ENCODE assay signal across 9 cellular contexts in the genomic region with DNA sequence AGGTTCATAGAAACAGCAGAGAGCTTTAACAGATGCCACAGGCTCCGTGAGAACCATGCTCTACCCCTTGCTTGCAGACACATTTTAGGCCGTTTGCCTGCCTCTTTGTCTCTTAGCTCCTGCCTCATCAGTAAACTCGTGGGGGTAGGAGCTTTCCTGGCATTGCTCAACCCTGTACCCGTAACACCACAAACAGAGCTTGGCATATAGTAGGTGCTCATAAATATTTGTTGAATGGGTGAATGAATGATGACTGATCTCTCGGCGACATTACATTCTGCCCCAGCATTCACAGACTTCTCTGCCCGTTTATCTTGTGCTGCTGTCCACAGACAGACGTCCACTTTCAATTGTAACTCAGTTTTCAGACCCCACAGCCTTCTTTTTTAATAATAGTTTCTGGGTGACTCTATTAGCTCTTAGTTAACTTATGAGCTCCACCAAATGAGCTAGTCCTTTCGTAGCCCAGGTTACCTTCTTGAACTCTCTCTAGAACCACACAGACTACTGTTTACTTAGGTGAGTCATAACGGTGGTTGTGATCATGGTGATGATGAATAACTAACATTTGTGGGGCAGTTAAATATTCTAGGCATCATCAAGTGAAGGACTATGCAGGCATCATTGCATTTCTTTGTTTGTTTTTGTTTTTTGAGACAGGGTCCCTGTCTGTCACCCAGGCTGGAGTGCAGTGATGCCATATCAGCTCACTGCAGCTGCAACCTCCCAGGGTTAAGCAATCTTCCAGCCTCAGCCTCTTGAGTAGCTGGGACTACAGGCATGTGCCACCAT.
DNase-seq lines count a peak whose midpoint lies in the region; ATAC-seq and TF ChIP-seq lines count a peak whose summit lies in the region.
"Had no signal": no experiment of that assay in that cellular context is flagged by ENCODE, and none has a peak within 500 bp of the region (broad histone marks: within the 10 kb centered on the region; RNA-seq: fewer than 3 reads in every experiment).

No MANE protein-coding gene starts in this region.

- peak; percentile 93 for ATAC-seq in GM18517 (IDR thresholded peaks at IDR 0.05; ENCODE audit: unreplicated experiment)
- ATAC-seq in HG03045 (IDR thresholded peaks at IDR 0.05; ENCODE audit: unreplicated experiment): peak; percentile 60
- ATAC-seq in SK-N-SH treated with all-trans-retinoic acid at 6 μM for 48 hours: peak; percentile 80
- ATAC-seq in lower lobe of right lung: peak; percentile 49 to 81
- no peak for ATAC-seq in HG03025 (IDR thresholded peaks at IDR 0.05; ENCODE audit: low FRiP score, unreplicated experiment)

- no peaks in the 10 kb centered on the region for H3K36me3 ChIP-seq in lower lobe of right lung

- no peaks in the 10 kb centered on the region for H3K9me3 ChIP-seq in lower lobe of right lung

- H3K9me3 Mint-ChIP-seq in mesothelial cell of epicardium: no peaks in the 10 kb centered on the region

- peaks cover 2% of the 10 kb centered on the region for H3K27me3 Mint-ChIP-seq in mesothelial cell of epicardium (ENCODE audit: low read depth)

- no peaks in the 10 kb centered on the region for H3K27me3 ChIP-seq in lower lobe of right lung (ENCODE audit: low read depth)

- DNase-seq in lower lobe of right lung (no peak), NCI-H510A treated with DMSO at 0.1 percent for 48 hours (lab: John Stamatoyannopoulos, UW) (no peak), NCI-H2171 treated with DMSO at 0.1 percent for 48 hours (lab: John Stamatoyannopoulos, UW) (no peak), mesothelial cell of epicardium (ENCODE audit: low spot score in 2 of 2, unreplicated experiment in 2 of 2) (no peak)

- no peaks in the 10 kb centered on the region for H3K36me3 Mint-ChIP-seq in mesothelial cell of epicardium
- H3K36me3 Mint-ChIP-seq: brain had no signal

- H3K27ac Mint-ChIP-seq in mesothelial cell of epicardium: no peak overlapping the region

- TF ChIP-seq CTCF in lower lobe of right lung (IDR thresholded peaks at IDR 0.05): no peak
- TF ChIP-seq CTCF in mesothelial cell of epicardium (IDR thresholded peaks at IDR 0.05; ENCODE audit: unreplicated experiment): no peak

- peaks cover 33% of the 10 kb centered on the region for H3K4me1 ChIP-seq in lower lobe of right lung

- no peak overlapping the region for H3K4me3 Mint-ChIP-seq in mesothelial cell of epicardium

- H3K27ac ChIP-seq in lower lobe of right lung: peak overlapping the region; percentile 31

- intact Hi-C loops in lower lobe of right lung (cut with DNase I): no loop called here

- H3K4me1 Mint-ChIP-seq in mesothelial cell of epicardium: peaks cover 20% of the 10 kb centered on the region

- no peak overlapping the region for H3K4me3 ChIP-seq in lower lobe of right lung

TF ChIP-seq in SK-N-SH treated with all-trans-retinoic acid at 6 μM for 48 hours, 23 proteins besides CTCF, POLR2A, EP300 and RAD21 (continues in another document):
- TF ChIP-seq ZNF565 (CRISPR knock-in tag; conservative IDR thresholded peaks at IDR 0.05; ENCODE audit: low read depth) (no peak), ESRRG (CRISPR knock-in tag; IDR thresholded peaks at IDR 0.05) (no peak), ARNTL (CRISPR knock-in tag; IDR thresholded peaks at IDR 0.05; ENCODE audit: borderline replicate concordance, low read depth) (no peak), ZFP30 (CRISPR knock-in tag; IDR thresholded peaks at IDR 0.05) (no peak), CSDC2 (CRISPR knock-in tag; IDR thresholded peaks at IDR 0.05) (no peak), ZNF8 (CRISPR knock-in tag; IDR thresholded peaks at IDR 0.05) (no peak), ZFP3 (CRISPR knock-in tag; IDR thresholded peaks at IDR 0.05) (no peak), CSRNP3 (CRISPR knock-in tag; IDR thresholded peaks at IDR 0.05) (no peak), GLIS3 (CRISPR knock-in tag; IDR thresholded peaks at IDR 0.05) (no peak), CREB5 (CRISPR knock-in tag; IDR thresholded peaks at IDR 0.05; ENCODE audit: low read depth) (no peak), PATZ1 (CRISPR knock-in tag; IDR thresholded peaks at IDR 0.05; ENCODE audit: borderline replicate concordance) (no peak), TCF4 (CRISPR knock-in tag; IDR thresholded peaks at IDR 0.05; ENCODE audit: borderline replicate concordance) (no peak), TOX (CRISPR knock-in tag; IDR thresholded peaks at IDR 0.05; ENCODE audit: borderline replicate concordance) (no peak), ISL1 (CRISPR knock-in tag; IDR thresholded peaks at IDR 0.05) (no peak), ZNF70 (CRISPR knock-in tag; IDR thresholded peaks at IDR 0.05) (no peak), RARB (CRISPR knock-in tag; IDR thresholded peaks at IDR 0.05) (no peak), TSHZ2 (CRISPR knock-in tag; IDR thresholded peaks at IDR 0.05) (no peak)
- TF ChIP-seq, protein P1, sequence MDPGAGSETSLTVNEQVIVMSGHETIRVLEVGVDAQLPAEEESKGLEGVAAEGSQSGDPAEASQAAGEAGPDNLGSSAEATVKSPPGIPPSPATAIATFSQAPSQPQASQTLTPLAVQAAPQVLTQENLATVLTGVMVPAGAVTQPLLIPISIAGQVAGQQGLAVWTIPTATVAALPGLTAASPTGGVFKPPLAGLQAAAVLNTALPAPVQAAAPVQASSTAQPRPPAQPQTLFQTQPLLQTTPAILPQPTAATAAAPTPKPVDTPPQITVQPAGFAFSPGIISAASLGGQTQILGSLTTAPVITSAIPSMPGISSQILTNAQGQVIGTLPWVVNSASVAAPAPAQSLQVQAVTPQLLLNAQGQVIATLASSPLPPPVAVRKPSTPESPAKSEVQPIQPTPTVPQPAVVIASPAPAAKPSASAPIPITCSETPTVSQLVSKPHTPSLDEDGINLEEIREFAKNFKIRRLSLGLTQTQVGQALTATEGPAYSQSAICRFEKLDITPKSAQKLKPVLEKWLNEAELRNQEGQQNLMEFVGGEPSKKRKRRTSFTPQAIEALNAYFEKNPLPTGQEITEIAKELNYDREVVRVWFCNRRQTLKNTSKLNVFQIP (CRISPR knock-in tag; IDR thresholded peaks at IDR 0.05; ENCODE audit: borderline replicate concordance, low read depth): no peak
